Comparison of ENCODE assay signal across 8 cellular contexts in the genomic region with DNA sequence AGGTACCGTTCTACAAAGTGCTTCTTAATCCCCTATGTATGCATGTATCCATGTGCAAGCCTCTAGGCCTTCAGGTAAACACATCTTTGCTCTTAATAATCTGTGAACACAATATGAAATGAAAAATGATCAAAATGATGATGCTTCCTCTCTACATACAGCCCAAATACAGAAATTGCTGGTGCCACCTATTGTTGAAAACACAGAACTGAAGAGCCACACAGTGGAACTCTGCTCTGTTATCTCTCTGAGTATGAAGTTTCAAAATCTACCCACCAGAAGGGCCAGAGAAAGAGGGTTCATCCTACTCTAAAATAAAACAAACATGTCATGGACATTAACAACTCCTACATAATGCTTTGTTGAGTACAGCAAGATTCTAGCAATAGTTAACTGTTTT.
DNase-seq lines count a peak whose midpoint lies in the region; ATAC-seq and TF ChIP-seq lines count a peak whose summit lies in the region.

No MANE protein-coding gene starts in this region.

- H3K79me2 ChIP-seq in SK-N-SH (ENCODE audit: insufficient read depth): peaks cover 82% of the 10 kb centered on the region

- CTCF ChIA-PET in SK-N-SH (lab: Yijun Ruan, JAX): interaction anchor here (0.6 to 3.3 kb wide), 27 partner anchors 9 to 1003 kb away, joined by 3 to 50 read pairs (median 4); no protein-coding TSS in a partner anchor

- no peaks in the 10 kb centered on the region for H4K20me1 ChIP-seq in SK-N-SH (ENCODE audit: insufficient read depth)

- TF ChIP-seq EP300 in SK-N-SH (IDR thresholded peaks at IDR 0.05; ENCODE audit: borderline replicate concordance in 1 of 2, low read depth in 1 of 2, low read length in 1 of 2) (no peak), upper lobe of left lung (IDR thresholded peaks at IDR 0.05) (no peak)

- peaks cover 0 to 7% of the 10 kb centered on the region in 2 donors for H3K9me3 Mint-ChIP-seq in stimulated activated naive CD8-positive, alpha-beta T cell treated with anti-CD3 and anti-CD28 coated beads, Interleukin-15, amount 100 ng/mL, for 72 hours

- 0 out of 2 replicates have a peak, but pooled peaks cover under 1% of the 10 kb centered on the region for H3K9me3 ChIP-seq in SK-N-SH
- H3K9me3 ChIP-seq in left ventricle myocardium inferior (replicated peaks): peaks cover 6% of the 10 kb centered on the region
- H3K9me3 ChIP-seq in upper lobe of left lung: no peaks in the 10 kb centered on the region

- H3K4me1 ChIP-seq in SK-N-SH (ENCODE audit: control insufficient read depth in 1 of 2, insufficient read depth in 2 of 2, low read depth in 1 of 2, low read length in 1 of 2) (peaks cover 0 to 25% of the 10 kb centered on the region in 2 experiments; a peak in 2 of 4 replicates), left ventricle myocardium inferior (peaks cover 3% of the 10 kb centered on the region), upper lobe of left lung (peaks cover 0 to 4% (median 0%) of the 10 kb centered on the region in 4 donors)

- H3K4me3 Mint-ChIP-seq in stimulated activated naive CD8-positive, alpha-beta T cell treated with anti-CD3 and anti-CD28 coated beads, Interleukin-15, amount 100 ng/mL, for 72 hours: no peak overlapping the region

- no peak overlapping the region for H3K4me2 ChIP-seq in SK-N-SH

- no peak overlapping the region for H3K9ac ChIP-seq in SK-N-SH

- H3K27ac Mint-ChIP-seq in stimulated activated naive CD8-positive, alpha-beta T cell treated with anti-CD3 and anti-CD28 coated beads, Interleukin-15, amount 100 ng/mL, for 72 hours: no peak overlapping the region

- H3K27ac ChIP-seq in SK-N-SH (ENCODE audit: low read depth in 2 of 2, low read length in 1 of 2) (no peak overlapping the region), left ventricle myocardium inferior (replicated peaks) (no peak overlapping the region), upper lobe of left lung (no peak overlapping the region)

- H3F3A ChIP-seq in SK-N-SH (replicated peaks; ENCODE audit: insufficient read depth): peaks cover 39% of the 10 kb centered on the region

- H3K27me3 ChIP-seq in SK-N-SH (ENCODE audit: insufficient read depth) (no peaks in the 10 kb centered on the region), left ventricle myocardium inferior (ENCODE audit: low read depth) (no peaks in the 10 kb centered on the region), upper lobe of left lung (no peaks in the 10 kb centered on the region)

- TF ChIP-seq CTCF in SK-N-SH (IDR thresholded peaks at IDR 0.05) (peak; percentile 72), left ventricle myocardium inferior (IDR thresholded peaks at IDR 0.05; ENCODE audit: borderline replicate concordance) (peak; percentile 73), upper lobe of left lung (IDR thresholded peaks at IDR 0.05) (peak; percentile 14 to 48 (median 35))

- WGBS in SK-N-SH (ENCODE audit: low lambda C conversion rate): 100% methylated on average over 1 of the region's 1 CpG
- 82 to 92% methylated on average over 1 of the region's 1 CpG for WGBS in upper lobe of left lung, 2 donors

- H3K4me3 ChIP-seq in SK-N-SH (ENCODE audit: low read depth in 2 of 2, low read length in 1 of 2) (no peak overlapping the region), left ventricle myocardium inferior (no peak overlapping the region), upper lobe of left lung (no peak overlapping the region)

- no peak overlapping the region for H2AFZ ChIP-seq in SK-N-SH (ENCODE audit: low read depth)

- peaks cover 60% of the 10 kb centered on the region for H3K4me1 Mint-ChIP-seq in stimulated activated naive CD8-positive, alpha-beta T cell treated with anti-CD3 and anti-CD28 coated beads, Interleukin-15, amount 100 ng/mL, for 72 hours

- no peak for DNase-seq in stimulated activated naive CD8-positive, alpha-beta T cell treated with anti-CD3 and anti-CD28 coated beads, Interleukin-15, amount 100 ng/mL, for 72 hours
- no peak for DNase-seq in stimulated activated naive CD8-positive, alpha-beta T cell treated with anti-CD3 and anti-CD28 coated beads, Interleukin-15, Interleukin-2, amounts not matched to agents 100 U/mL and 50 U/mL, for 24 hours
- peak; percentile 27 for DNase-seq in SK-N-SH
- no peak for DNase-seq in left ventricle myocardium inferior
- DNase-seq in upper lobe of left lung: no peak
- DNase-seq in stimulated activated naive CD4-positive, alpha-beta T cell treated with Interleukin-2 at 50 U/mL for 16 hours (lab: John Stamatoyannopoulos, UW): no peak
- no peak for DNase-seq in NCI-H345 (lab: John Stamatoyannopoulos, UW)

- intact Hi-C loops in left ventricle myocardium inferior (cut with micrococcal nuclease): loop anchor here (5.0 kb wide), 1 partner anchor 496 kb away; no protein-coding TSS in a partner anchor

- H3K27me3 Mint-ChIP-seq in stimulated activated naive CD8-positive, alpha-beta T cell treated with anti-CD3 and anti-CD28 coated beads, Interleukin-15, amount 100 ng/mL, for 72 hours: no peaks in the 10 kb centered on the region

- TF ChIP-seq POLR2A in upper lobe of left lung (IDR thresholded peaks at IDR 0.05): no peak

- peak; percentile 82 for TF ChIP-seq RAD21 in SK-N-SH (IDR thresholded peaks at IDR 0.05; ENCODE audit: low read length)

- POLR2A ChIA-PET in SK-N-SH (lab: Yijun Ruan, JAX): no interaction called here

- H3K36me3 ChIP-seq in SK-N-SH (replicated peaks in 1 of 2; ENCODE audit: control insufficient read depth in 1 of 2, insufficient read depth in 2 of 2, low read length in 1 of 2): peaks cover 0 to 8% of the 10 kb centered on the region in 2 experiments
- no peaks in the 10 kb centered on the region for H3K36me3 ChIP-seq in left ventricle myocardium inferior
- no peaks in the 10 kb centered on the region for H3K36me3 ChIP-seq in upper lobe of left lung

- no peaks in the 10 kb centered on the region for H3K9me2 ChIP-seq in SK-N-SH

- peak; percentile 71 for ATAC-seq in stimulated activated naive CD8-positive, alpha-beta T cell treated with anti-CD3 and anti-CD28 coated beads, Interleukin-15, amount 100 ng/mL, for 72 hours
- ATAC-seq in stimulated activated naive CD8-positive, alpha-beta T cell treated with anti-CD3 and anti-CD28 coated beads, Interleukin-15, Interleukin-2, amounts not matched to agents 100 U/mL and 50 U/mL, for 24 hours: no peak
- ATAC-seq in upper lobe of left lung (ENCODE audit: low FRiP score in 2 of 2): peak in 1 of 2 donors; percentile 56
- ATAC-seq in HG03342 (IDR thresholded peaks at IDR 0.05; ENCODE audit: unreplicated experiment): no peak

TF ChIP-seq in SK-N-SH, 30 proteins besides CTCF, POLR2A, EP300 and RAD21:
- peak; percentile 61 for TF ChIP-seq SMC3 (IDR thresholded peaks at IDR 0.05; ENCODE audit: low read depth, low read length)
- TF ChIP-seq, protein P1, sequence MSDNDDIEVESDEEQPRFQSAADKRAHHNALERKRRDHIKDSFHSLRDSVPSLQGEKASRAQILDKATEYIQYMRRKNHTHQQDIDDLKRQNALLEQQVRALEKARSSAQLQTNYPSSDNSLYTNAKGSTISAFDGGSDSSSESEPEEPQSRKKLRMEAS (IDR thresholded peaks at IDR 0.05; ENCODE audit: low read depth): no peak
